Comparison of ENCODE assay signal across 35 cellular contexts in the genomic region with DNA sequence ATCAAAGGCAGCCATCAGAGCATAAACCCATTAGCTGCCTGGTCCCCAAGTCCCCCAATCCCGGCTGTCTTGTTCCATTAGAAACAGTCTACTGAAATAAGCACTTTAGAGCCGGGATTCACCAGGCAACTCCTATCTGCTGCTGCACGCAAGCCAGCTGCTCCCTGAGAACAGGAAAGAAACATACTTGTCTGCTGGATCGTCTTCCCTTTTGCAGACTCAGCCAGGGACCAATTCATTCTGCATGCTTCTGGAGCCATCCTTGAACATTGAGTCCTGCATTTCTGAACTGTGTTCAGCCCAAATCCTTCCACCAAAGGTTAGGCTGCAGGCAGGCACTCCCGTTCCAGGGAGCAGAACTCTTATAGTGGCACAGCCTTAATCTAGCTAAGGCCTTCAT. TPM values are rescaled to one million over a fixed set of nuclear protein-coding genes. Genes with fewer than 3 reads are reported as not detected.
"Had no signal": no experiment of that assay in that cellular context is flagged by ENCODE, and none has a peak within 500 bp of the region (broad histone marks: within the 10 kb centered on the region; RNA-seq: fewer than 3 reads in every experiment).

No MANE protein-coding gene starts in this region.

- H3K4me1 ChIP-seq: ascending aorta, SJCRH30 had no signal

- H3K27ac ChIP-seq: ascending aorta, cardiac muscle cell, SJCRH30, SK-N-MC had no signal

- H3K36me3 ChIP-seq: ascending aorta had no signal

- H3K4me3 ChIP-seq: cardiac muscle cell, SJCRH30, SK-N-MC had no signal

- ATAC-seq: activated CD8-positive, alpha-beta T cell treated with anti-CD3 and anti-CD28 coated beads for 36 hours; activated T-cell treated with anti-CD3 and anti-CD28 coated beads, Interleukin-2, amount 50 U/mL, for 72 hours; activated T-helper 17 cell treated with anti-CD3 and anti-CD28 coated beads, Interleukin-2, amount 50 U/mL, for 72 hours; Panc1 had no signal

- H3K9me3 Mint-ChIP-seq: activated CD4-positive, alpha-beta T cell treated with anti-CD3 and anti-CD28 coated beads, Interleukin-2, amount 10 ng/mL, durations not matched to agents 24 days and 14 days; activated CD8-positive, alpha-beta T cell treated with anti-CD3 and anti-CD28 coated beads for 36 hours; activated naive CD8-positive, alpha-beta T cell treated with anti-CD3 and anti-CD28 coated beads for 36 hours; activated T-cell treated with anti-CD3 and anti-CD28 coated beads, Interleukin-2, amount 50 U/mL, for 72 hours; activated T-helper 17 cell treated with anti-CD3 and anti-CD28 coated beads, Interleukin-2, amount 50 U/mL, for 72 hours had no signal

- H3K9me3 ChIP-seq: ascending aorta, SJCRH30 had no signal

- DNase-seq: activated CD4-positive, alpha-beta T cell treated with anti-CD3 and anti-CD28 coated beads, Interleukin-2, amount 10 ng/mL, durations not matched to agents 24 days and 14 days; activated CD4-positive, alpha-beta T cell treated with anti-CD3 and anti-CD28 coated beads, Interleukin-2, amount 50 U/mL, for 4 hours; activated CD8-positive, alpha-beta T cell treated with anti-CD3 and anti-CD28 coated beads for 36 hours; activated effector memory CD4-positive, alpha-beta T cell treated with anti-CD3 and anti-CD28 coated beads, Interleukin-2, amount 50 U/mL, for 16 hours; activated naive CD4-positive, alpha-beta T cell; activated naive CD4-positive, alpha-beta T cell treated with anti-CD3 and anti-CD28 coated beads, Interleukin-2, amount 50 U/mL, for 16 hours; activated naive CD8-positive, alpha-beta T cell treated with anti-CD3 and anti-CD28 coated beads for 36 hours; activated T-cell treated with anti-CD3 and anti-CD28 coated beads, Interleukin-2, amount 50 U/mL, for 1 hour; activated T-cell treated with anti-CD3 and anti-CD28 coated beads, Interleukin-2, amount 50 U/mL, for 72 hours; amygdala; Karpas-422; KBM-7; NCI-H1048; NCI-H1105 treated with DMSO at 0.1 percent for 48 hours; NCI-H1436; NCI-H1694; NCI-H1930; NCI-H2081 treated with DMSO at 0.1 percent for 48 hours; NCI-H226; NCI-H446 treated with DMSO at 0.1 percent for 48 hours; NCI-H524 treated with DMSO at 0.1 percent for 48 hours; NCI-H748 treated with DMSO at 0.1 percent for 48 hours; SHP77; SJCRH30; T1000 had no signal

- H3K36me3 Mint-ChIP-seq: activated naive CD8-positive, alpha-beta T cell treated with anti-CD3 and anti-CD28 coated beads for 36 hours; IgD-negative memory B cell had no signal

- H3K27me3 ChIP-seq: ascending aorta, cardiac muscle cell, SJCRH30 had no signal

- H3K4me3 Mint-ChIP-seq: activated CD8-positive, alpha-beta T cell treated with anti-CD3 and anti-CD28 coated beads for 36 hours; activated naive CD8-positive, alpha-beta T cell treated with anti-CD3 and anti-CD28 coated beads for 36 hours had no signal

- H3K27ac Mint-ChIP-seq: activated CD4-positive, alpha-beta T cell treated with anti-CD3 and anti-CD28 coated beads, Interleukin-2, amount 10 ng/mL, durations not matched to agents 24 days and 14 days; activated CD8-positive, alpha-beta T cell treated with anti-CD3 and anti-CD28 coated beads for 36 hours; activated naive CD8-positive, alpha-beta T cell treated with anti-CD3 and anti-CD28 coated beads for 36 hours; activated T-cell treated with anti-CD3 and anti-CD28 coated beads, Interleukin-2, amount 50 U/mL, for 72 hours; IgD-negative memory B cell had no signal

- H3K27me3 Mint-ChIP-seq: activated CD8-positive, alpha-beta T cell treated with anti-CD3 and anti-CD28 coated beads for 36 hours; activated naive CD8-positive, alpha-beta T cell treated with anti-CD3 and anti-CD28 coated beads for 36 hours had no signal

RNA-seq across cellular contexts. Expression of a gene that starts 21.7 kb away (rescaled TPM):
- total RNA-seq: activated CD4-positive, alpha-beta T cell treated with anti-CD3 and anti-CD28 coated beads, Interleukin-2, amount 10 ng/mL, durations not matched to agents 24 days and 14 days; activated CD8-positive, alpha-beta memory T cell treated with anti-CD3 and anti-CD28 coated beads for 36 hours; activated CD8-positive, alpha-beta T cell treated with anti-CD3 and anti-CD28 coated beads for 36 hours; activated T-cell treated with anti-CD3 and anti-CD28 coated beads, Interleukin-2, amount 50 U/mL, for 72 hours; activated T-helper 17 cell treated with anti-CD3 and anti-CD28 coated beads, Interleukin-2, amount 50 U/mL, for 72 hours; ascending aorta; MCF 10A; T-helper 1 cell treated with Interleukin-12 subunit alpha and Interleukin-12 subunit beta and Interleukin-4 antibody, amounts not matched to agents 30 ng/mL and 1 ng/mL, for 36 hours; T-helper 2 cell treated with Interferon-gamma antibody and Interleukin-4, amounts not matched to agents 100 ng/mL and 5 ng/mL, for 36 hours had no signal
- polyA plus RNA-seq: IgD-negative memory B cell had no signal
